1 cellular context compared by ENCODE assay signal in genomic region chr2:200772620-200773019, GRCh38.
TF ChIP-seq lines count a peak whose summit lies in the region.

No MANE protein-coding gene starts in this region.

TF ChIP-seq in GM23338, 12 proteins besides CTCF, POLR2A, EP300 and RAD21 (continued from another document):
- TF ChIP-seq REST (IDR thresholded peaks at IDR 0.05; ENCODE audit: unreplicated experiment), result no peak
- TF ChIP-seq ZNF331 (CRISPR knock-in tag; IDR thresholded peaks at IDR 0.05; ENCODE audit: low read depth), result no peak
- no peak for TF ChIP-seq POLR2AphosphoS5 (IDR thresholded peaks at IDR 0.05; ENCODE audit: low read depth)
- no peak for TF ChIP-seq CREB1 (CRISPR knock-in tag; IDR thresholded peaks at IDR 0.05; ENCODE audit: low read depth)
- TF ChIP-seq ZNF462 (CRISPR knock-in tag; IDR thresholded peaks at IDR 0.05), result no peak
- TF ChIP-seq EZH2phosphoT487 (IDR thresholded peaks at IDR 0.05; ENCODE audit: unreplicated experiment), result no peak
